ENCODE assay signal across 2 cellular contexts in genomic region chr3:64865872-64866588, GRCh38.
TF ChIP-seq lines count a peak whose summit lies in the region.

No MANE protein-coding gene starts in this region.

TF ChIP-seq in H1, 55 proteins besides CTCF, POLR2A, EP300 and RAD21 (continued from another document):
- TF ChIP-seq CHD7 (IDR thresholded peaks at IDR 0.05; ENCODE audit: insufficient replicate concordance, low read length) (no peak), SIX5 (IDR thresholded peaks at IDR 0.05; ENCODE audit: low read depth, low read length) (no peak), NANOG (IDR thresholded peaks at IDR 0.05; ENCODE audit: insufficient read depth, low read depth, low read length, poor library complexity, severe bottlenecking) (peak; percentile 37)

TF ChIP-seq in liver, 16 proteins besides CTCF, POLR2A, EP300 and RAD21 (continued from another document):
- TF ChIP-seq REST (IDR thresholded peaks at IDR 0.05) = no peak
- TF ChIP-seq HNF4G (IDR thresholded peaks at IDR 0.05) = peak; percentile 37
- TF ChIP-seq RXRA (IDR thresholded peaks at IDR 0.05) = peak in 1 of 2 donors; percentile 35
- peak; percentile 29 for TF ChIP-seq FOXA2 (IDR thresholded peaks at IDR 0.05)
- TF ChIP-seq SP1 (IDR thresholded peaks at IDR 0.05) = peak; percentile 11
